Comparison of ENCODE assay signal across 8 cellular contexts in the genomic region with DNA sequence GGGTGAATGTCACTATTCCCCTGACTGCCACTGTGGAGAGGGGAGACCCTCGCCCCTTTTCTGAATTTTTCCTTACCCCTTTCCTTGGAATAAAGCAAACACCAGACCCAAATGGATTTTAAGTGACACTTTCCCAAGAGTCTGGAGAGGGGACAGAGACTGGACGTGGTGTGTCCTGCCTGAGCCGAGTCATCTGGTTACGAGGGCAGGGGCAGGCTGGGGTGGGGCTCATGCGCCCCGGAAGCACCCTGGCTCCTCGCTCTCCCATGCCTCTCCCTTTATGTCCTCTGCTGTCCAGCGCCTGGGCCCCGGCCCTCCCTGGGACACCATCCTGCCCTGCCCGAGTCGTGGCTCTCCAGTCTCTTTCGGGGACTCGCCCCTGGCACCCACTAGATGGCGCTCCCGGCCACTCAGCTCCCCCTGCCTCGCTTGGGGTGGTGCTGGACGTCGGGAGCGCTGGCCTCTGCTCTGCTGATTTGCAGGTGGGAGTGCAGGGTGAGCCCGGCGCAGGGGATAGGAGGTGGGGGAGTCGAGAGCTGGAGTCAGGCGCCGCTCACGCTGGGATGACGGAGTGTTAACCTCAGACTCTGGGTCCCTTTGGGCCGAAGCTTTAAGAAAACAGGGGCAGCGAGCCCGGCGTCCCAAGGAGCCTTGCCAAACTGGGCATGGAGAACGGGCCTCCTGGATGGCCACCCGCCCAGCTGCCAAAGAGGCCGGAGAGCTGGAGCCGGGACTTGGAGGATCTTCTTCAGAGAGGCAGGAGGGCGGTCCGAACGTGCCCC.
DNase-seq lines count a peak whose midpoint lies in the region; ATAC-seq and TF ChIP-seq lines count a peak whose summit lies in the region.

No MANE protein-coding gene starts in this region.

- TF ChIP-seq CTCF in GM12864 (IDR thresholded peaks at IDR 0.05; ENCODE audit: low read depth, low read length, missing control alignments) (peak; percentile 83), gastroesophageal sphincter (IDR thresholded peaks at IDR 0.05) (peak in 3 of 4 experiments; percentile 55 to 91 (median 67)), stomach (IDR thresholded peaks at IDR 0.05) (peak in 5 of 7 experiments; percentile 57 to 71 (median 71))

- TF ChIP-seq POLR2A in gastroesophageal sphincter (IDR thresholded peaks at IDR 0.05) (no peak), stomach (IDR thresholded peaks at IDR 0.05) (no peak)

- no peaks in the 10 kb centered on the region for H3K36me3 ChIP-seq in SJSA1
- no peaks in the 10 kb centered on the region for H3K36me3 ChIP-seq in gastroesophageal sphincter
- H3K36me3 ChIP-seq in neuron (ENCODE audit: insufficient read depth, low read length), result no peaks in the 10 kb centered on the region
- H3K36me3 ChIP-seq in stomach, result no peaks in the 10 kb centered on the region

- intact Hi-C loops in stomach (cut with DNase I; ENCODE audit: low total_unique reads), result no loop called here

- no peak for DNase-seq in GM12864 (ENCODE audit: low read depth)
- peak; percentile 76 for DNase-seq in LoVo (ENCODE audit: low spot score)
- DNase-seq in SJSA1 (ENCODE audit: low read depth in 1 of 2, low spot score in 2 of 2), result peak; percentile 82 to 92
- peak; percentile 29 to 59 (median 46) for DNase-seq in activated naive CD4-positive, alpha-beta T cell (lab: John Stamatoyannopoulos, UW)
- DNase-seq in stomach, result peak; percentile 85

- H2AFZ ChIP-seq in neuron (ENCODE audit: low read depth, low read length), result peak overlapping the region; percentile 51

- ATAC-seq in gastroesophageal sphincter, result peak; percentile 92
- ATAC-seq in GM18858 (IDR thresholded peaks at IDR 0.05; ENCODE audit: unreplicated experiment), result no peak

- TF ChIP-seq EP300 in gastroesophageal sphincter (IDR thresholded peaks at IDR 0.05), result no peak
- TF ChIP-seq EP300 in stomach (IDR thresholded peaks at IDR 0.05), result no peak

- H3K27me3 ChIP-seq in SJSA1 (replicated peaks) (peaks cover 29% of the 10 kb centered on the region), gastroesophageal sphincter (peaks cover 42% of the 10 kb centered on the region), neuron (ENCODE audit: insufficient read depth, low read length) (peaks cover 9% of the 10 kb centered on the region), stomach (peaks cover 0 to 9% (median 0%) of the 10 kb centered on the region in 3 donors)

- H3K27ac ChIP-seq in SJSA1 (no peak overlapping the region), gastroesophageal sphincter (peak overlapping the region in 2 of 4 donors; percentile 35 to 43), stomach (peak overlapping the region in 3 of 5 donors; percentile 42 to 56 (median 46))

- 3% methylated on average over 7 of the region's 37 CpGs; no CpG with 5 or more reads in 1 of the 2 donors for WGBS in gastroesophageal sphincter (ENCODE audit: low coverage in 1 of 2), 2 donors
- 0 to 4% (median 1%) methylated on average over 23 to 37 of the region's 37 CpGs for WGBS in stomach, 5 donors

- H3K9me3 ChIP-seq in SJSA1 (replicated peaks), result no peaks in the 10 kb centered on the region
- no peaks in the 10 kb centered on the region for H3K9me3 ChIP-seq in gastroesophageal sphincter
- H3K9me3 ChIP-seq in neuron (ENCODE audit: low read length), result no peaks in the 10 kb centered on the region
- no peaks in the 10 kb centered on the region for H3K9me3 ChIP-seq in stomach

- H3K4me3 ChIP-seq in GM12864 (ENCODE audit: low read depth, low read length) (peak overlapping the region; percentile 19), SJSA1 (no peak overlapping the region), gastroesophageal sphincter (peak overlapping the region in 1 of 2 donors; percentile 43), neuron (ENCODE audit: low read length) (no peak overlapping the region), stomach (peak overlapping the region; percentile 23 to 51 (median 38))

- H3K4me1 ChIP-seq in SJSA1 (replicated peaks) (peaks cover 22% of the 10 kb centered on the region), gastroesophageal sphincter (peaks cover 0 to 23% (median 17%) of the 10 kb centered on the region in 3 donors), neuron (ENCODE audit: insufficient read depth, low read length) (peaks cover 13% of the 10 kb centered on the region), stomach (peaks cover 20 to 28% (median 26%) of the 10 kb centered on the region in 4 donors)

Comparison
In these comparisons a context has a peak if more than half of its experiments do, and no peak if none do; other contexts are left out.
1. H3K4me3 ChIP-seq: peak in GM12864 (single experiment) and stomach (4 of 4); none in SJSA1 (single experiment) and neuron (single experiment).
2. Peak in every context shown above with its lines, with median percentiles within 50 percentile points of each other: CTCF ChIP-seq.